Comparison of ENCODE assay signal across 15 cellular contexts in the genomic region with DNA sequence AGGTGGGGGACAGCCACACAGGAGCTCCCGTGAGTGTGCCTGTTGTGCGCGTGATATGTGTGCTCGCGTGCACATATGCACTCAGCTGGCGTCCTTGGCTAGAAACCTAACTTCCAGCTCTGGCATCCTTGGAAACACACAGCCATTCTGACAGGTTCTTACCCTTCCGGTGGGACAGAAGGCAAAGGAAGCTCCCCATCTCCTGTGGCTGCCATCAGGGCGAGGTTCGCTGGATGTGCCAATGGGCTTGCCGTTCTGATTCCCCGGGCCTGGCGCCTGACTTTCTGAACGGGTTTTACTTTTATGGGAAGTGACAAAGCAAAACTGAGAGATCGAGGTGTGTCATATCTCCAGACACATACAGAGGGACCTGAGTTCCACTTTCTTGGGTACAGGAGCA.
DNase-seq lines count a peak whose midpoint lies in the region; TF ChIP-seq lines count a peak whose summit lies in the region.
"Had no signal": no experiment of that assay in that cellular context is flagged by ENCODE, and none has a peak within 500 bp of the region (broad histone marks: within the 10 kb centered on the region; RNA-seq: fewer than 3 reads in every experiment).

No MANE protein-coding gene starts in this region.

- no peak overlapping the region for H3K27ac Mint-ChIP-seq in activated T-cell treated with anti-CD3 and anti-CD28 coated beads, Interleukin-2, amount 50 U/mL, for 24 hours
- H3K27ac Mint-ChIP-seq in Caco-2 (ENCODE audit: unreplicated experiment) (no peak overlapping the region), neural progenitor cell (no peak overlapping the region)
- H3K27ac Mint-ChIP-seq: naive thymus-derived CD8-positive, alpha-beta T cell had no signal

- peak; percentile 34 for DNase-seq in activated T-cell treated with anti-CD3 and anti-CD28 coated beads, Interleukin-2, amount 50 U/mL, for 24 hours
- no peak for DNase-seq in activated T-cell treated with anti-CD3 and anti-CD28 coated beads for 4 hours
- peak; percentile 7 for DNase-seq in KBM-7
- DNase-seq in activated CD8-positive, alpha-beta memory T cell treated with anti-CD3 and anti-CD28 coated beads, Interleukin-2, amount 50 U/mL, for 48 hours, result peak; percentile 52
- peak; percentile 58 for DNase-seq in posterior vena cava (ENCODE audit: low spot score)
- DNase-seq in Caco-2, result no peak
- DNase-seq in cerebellar nuclear complex (lab: John Stamatoyannopoulos, UW), result no peak
- DNase-seq in neural progenitor cell (ENCODE audit: low spot score), result no peak
- DNase-seq: activated CD4-positive, CD25-positive, alpha-beta regulatory T cell; activated gamma-delta T cell; dermis blood vessel endothelial cell; NCI-H2171 had no signal

- no peaks in the 10 kb centered on the region for H3K79me2 ChIP-seq in neural progenitor cell (ENCODE audit: low read depth)

- no peak overlapping the region for H3K4me3 ChIP-seq in Caco-2 (ENCODE audit: low read depth, low read length)
- H3K4me3 ChIP-seq in neural progenitor cell, result no peak overlapping the region
- H3K4me3 ChIP-seq: prostate gland had no signal

- TF ChIP-seq CTCF in Caco-2 (IDR thresholded peaks at IDR 0.05; ENCODE audit: insufficient read depth in 1 of 2, low read depth in 1 of 2, low read length in 1 of 2, severe bottlenecking in 1 of 2, unreplicated experiment in 1 of 2), result no peak
- TF ChIP-seq CTCF in neural progenitor cell (IDR thresholded peaks at IDR 0.05), result no peak

- intact Hi-C loops in posterior vena cava (cut with DNase I), result no loop called here
- intact Hi-C loops in Caco-2 (cut with micrococcal nuclease; ENCODE audit: unreplicated experiment), result no loop called here

- H3K4me3 Mint-ChIP-seq in activated T-cell treated with anti-CD3 and anti-CD28 coated beads, Interleukin-2, amount 50 U/mL, for 24 hours, result no peak overlapping the region
- H3K4me3 Mint-ChIP-seq in Caco-2 (ENCODE audit: unreplicated experiment) (no peak overlapping the region), neural progenitor cell (no peak overlapping the region)
- H3K4me3 Mint-ChIP-seq: naive thymus-derived CD8-positive, alpha-beta T cell had no signal

- no peaks in the 10 kb centered on the region for H4K20me1 ChIP-seq in neural progenitor cell (ENCODE audit: low read depth)

- H3K36me3 Mint-ChIP-seq in activated T-cell treated with anti-CD3 and anti-CD28 coated beads, Interleukin-2, amount 50 U/mL, for 24 hours (ENCODE audit: low read depth), result no peaks in the 10 kb centered on the region
- peaks cover 6% of the 10 kb centered on the region for H3K36me3 Mint-ChIP-seq in Caco-2 (ENCODE audit: insufficient read depth, unreplicated experiment)
- no peaks in the 10 kb centered on the region for H3K36me3 Mint-ChIP-seq in neural progenitor cell
- H3K36me3 Mint-ChIP-seq: naive thymus-derived CD8-positive, alpha-beta T cell had no signal

- CTCF ChIA-PET in Caco-2 (lab: Charles Lee), result no interaction called here

- no peaks in the 10 kb centered on the region for H3K4me1 Mint-ChIP-seq in activated T-cell treated with anti-CD3 and anti-CD28 coated beads, Interleukin-2, amount 50 U/mL, for 24 hours (ENCODE audit: low read depth)
- H3K4me1 Mint-ChIP-seq in Caco-2 (ENCODE audit: low read depth, unreplicated experiment) (no peaks in the 10 kb centered on the region), neural progenitor cell (peaks cover 13% of the 10 kb centered on the region)

- H3K36me3 ChIP-seq in Caco-2 (ENCODE audit: control insufficient read depth, insufficient read depth, low read length) (no peaks in the 10 kb centered on the region), neural progenitor cell (no peaks in the 10 kb centered on the region)
- H3K36me3 ChIP-seq: prostate gland had no signal

- POLR2A ChIA-PET in Caco-2 (lab: Charles Lee), result no interaction called here

- H3K9me3 Mint-ChIP-seq in activated T-cell treated with anti-CD3 and anti-CD28 coated beads, Interleukin-2, amount 50 U/mL, for 24 hours, result no peaks in the 10 kb centered on the region
- H3K9me3 Mint-ChIP-seq in Caco-2 (ENCODE audit: unreplicated experiment) (no peaks in the 10 kb centered on the region), neural progenitor cell (no peaks in the 10 kb centered on the region)
- H3K9me3 Mint-ChIP-seq: naive thymus-derived CD8-positive, alpha-beta T cell had no signal

- no peak overlapping the region for H2AFZ ChIP-seq in neural progenitor cell (replicated peaks)

- H3F3A ChIP-seq in neural progenitor cell (ENCODE audit: low read depth), result no peaks in the 10 kb centered on the region

- no peak overlapping the region for H3K27ac ChIP-seq in neural progenitor cell
- H3K27ac ChIP-seq: KMS-11, prostate gland had no signal

- peaks cover 13% of the 10 kb centered on the region for H3K27me3 Mint-ChIP-seq in activated T-cell treated with anti-CD3 and anti-CD28 coated beads, Interleukin-2, amount 50 U/mL, for 24 hours
- H3K27me3 Mint-ChIP-seq in Caco-2 (ENCODE audit: insufficient read depth, unreplicated experiment), result peaks cover 15% of the 10 kb centered on the region
- H3K27me3 Mint-ChIP-seq in neural progenitor cell (ENCODE audit: insufficient read depth, low read depth), result peaks cover 4% of the 10 kb centered on the region

- H3K27me3 ChIP-seq in Caco-2 (replicated peaks; ENCODE audit: control insufficient read depth, insufficient read depth, low read length) (no peaks in the 10 kb centered on the region; the same call in none of the 2 replicates), neural progenitor cell (no peaks in the 10 kb centered on the region)

- H3K4me2 ChIP-seq in neural progenitor cell, result no peak overlapping the region
- H3K4me2 ChIP-seq: KMS-11 had no signal

- H3K4me1 ChIP-seq in Caco-2 (no peaks in the 10 kb centered on the region), neural progenitor cell (no peaks in the 10 kb centered on the region)
- H3K4me1 ChIP-seq: prostate gland had no signal

- no peak overlapping the region for H3K9ac ChIP-seq in neural progenitor cell
- H3K9ac ChIP-seq: KMS-11 had no signal

- BruUV-seq in Caco-2 (replicated peaks; lab: Mats Ljungman, UMichigan), result no TSS peak

- no peaks in the 10 kb centered on the region for H3K9me3 ChIP-seq in Caco-2
- no peaks in the 10 kb centered on the region for H3K9me3 ChIP-seq in neural progenitor cell (ENCODE audit: low read depth)
- H3K9me3 ChIP-seq: prostate gland had no signal

- in situ Hi-C loops in KBM-7 (cut with MboI; ENCODE audit: low pct_unique_long_range_greater_than_20kb, low sequenced_read_pairs), result no loop called here

Comparison
In these comparisons a context has a peak if more than half of its experiments do, and no peak if none do; other contexts are left out.
1. DNase-seq: peak in activated T-cell treated with anti-CD3 and anti-CD28 coated beads, Interleukin-2, amount 50 U/mL, for 24 hours (single experiment), KBM-7 (single experiment), activated CD8-positive, alpha-beta memory T cell treated with anti-CD3 and anti-CD28 coated beads, Interleukin-2, amount 50 U/mL, for 48 hours (single experiment) and posterior vena cava (single experiment); none in activated T-cell treated with anti-CD3 and anti-CD28 coated beads for 4 hours (single experiment), Caco-2 (0 of 2), cerebellar nuclear complex (0 of 2) and neural progenitor cell (single experiment).